Comparison of ENCODE assay signal across 10 cellular contexts in the genomic region with DNA sequence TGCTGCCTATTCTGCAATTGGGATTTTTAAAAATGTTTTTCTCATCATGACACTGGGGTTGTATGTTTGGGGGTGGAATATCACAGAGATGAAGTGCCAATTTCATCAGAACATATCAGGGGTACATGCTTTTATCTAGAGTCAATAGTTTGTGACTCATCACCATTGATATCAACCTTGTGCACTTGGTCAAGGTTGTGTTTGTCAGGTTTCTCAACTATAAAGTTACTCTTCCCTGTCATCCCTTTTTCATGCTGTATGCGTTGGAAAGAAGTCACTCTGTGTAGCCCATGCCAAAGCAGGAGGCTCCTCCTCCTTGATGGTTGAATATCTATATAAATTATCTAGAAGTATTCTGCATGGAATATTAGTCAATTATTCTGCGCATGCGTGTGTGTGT.
"Had no signal": no experiment of that assay in that cellular context is flagged by ENCODE, and none has a peak within 500 bp of the region (broad histone marks: within the 10 kb centered on the region; RNA-seq: fewer than 3 reads in every experiment).

No MANE protein-coding gene starts in this region.

- H3K36me3 ChIP-seq: HAP-1 had no signal

- H3K9me3 ChIP-seq: HAP-1 had no signal

- H2AFZ ChIP-seq: GM23248 had no signal

- H3K4me3 Mint-ChIP-seq: HFFc6 had no signal

- ATAC-seq: HCT116 had no signal

- H3K4me2 ChIP-seq: KMS-11 had no signal

- H3K9ac ChIP-seq: GM23248, KMS-11 had no signal

- DNase-seq: GM23248, GOT3, H7, HFFc6, KBM-7 had no signal

- H3K27ac ChIP-seq: GM23248, HL-60, KMS-11 had no signal

- H3K27ac Mint-ChIP-seq: HFFc6, IgD-negative memory B cell had no signal

- H3K4me3 ChIP-seq: GM23248, HAP-1 had no signal

- H3K4me1 ChIP-seq: HAP-1 had no signal
